Comparison of ENCODE assay signal across 9 cellular contexts in the genomic region with DNA sequence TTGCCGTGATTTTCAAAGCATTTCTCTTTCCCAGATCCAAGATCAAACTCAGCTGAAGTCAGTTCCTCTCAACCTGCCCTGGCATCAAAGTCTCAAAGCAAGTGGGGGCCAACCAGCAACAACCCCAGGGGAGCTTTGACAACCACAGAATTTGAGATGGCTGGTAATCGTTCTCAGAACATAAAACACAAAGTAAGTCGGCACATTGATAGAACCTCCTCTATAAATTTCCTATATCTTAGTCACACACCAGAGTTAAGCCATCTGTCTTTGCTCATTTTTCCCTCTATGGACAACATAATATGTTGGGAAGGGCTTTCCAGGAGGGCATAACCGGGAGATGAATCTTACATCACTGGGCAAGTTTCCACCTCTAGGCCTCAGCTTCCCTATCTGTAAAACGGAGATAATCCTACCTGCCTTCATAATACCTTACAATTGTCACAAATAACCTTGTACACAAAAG. TPM values are rescaled to one million over a fixed set of nuclear protein-coding genes. Genes with fewer than 3 reads are reported as not detected.
DNase-seq lines count a peak whose midpoint lies in the region; ATAC-seq, FAIRE-seq and TF ChIP-seq lines count a peak whose summit lies in the region.
"Had no signal": no experiment of that assay in that cellular context is flagged by ENCODE, and none has a peak within 500 bp of the region (broad histone marks: within the 10 kb centered on the region; RNA-seq: fewer than 3 reads in every experiment).

No MANE protein-coding gene starts in this region.

- intact Hi-C loops in CD14-positive monocyte (cut with micrococcal nuclease), result loop anchor here (5.0 to 10.0 kb wide), 5 partner anchors 81 to 167 kb away; a partner anchor contains a TSS
- intact Hi-C loops in activated T-helper 1 cell treated with anti-CD3 and anti-CD28 coated beads, Interleukin-12 subunit alpha, Interleukin-12 subunit beta, Interleukin-2, Interleukin-4 antibody, amounts not matched to agents 30 ng/mL and 10 ng/mL and 1 ng/mL, durations not matched to agents 14 hours and 24 hours and 36 hours (cut with micrococcal nuclease), result loop anchor here (5.0 to 10.0 kb wide), 3 partner anchors 136 to 1864 kb away; a partner anchor contains a TSS

- H3K9me3 ChIP-seq in H9 (ENCODE audit: control insufficient read depth, low read depth, low read length), result no peaks in the 10 kb centered on the region

- no peak overlapping the region for H2AK5ac ChIP-seq in H9 (ENCODE audit: insufficient read length, low read length)

- no peak for ATAC-seq in HG03342 (IDR thresholded peaks at IDR 0.05; ENCODE audit: unreplicated experiment)

- H2BK12ac ChIP-seq in H9 (ENCODE audit: insufficient read length, low read depth, low read length), result no peak overlapping the region

- no peak overlapping the region for H4K91ac ChIP-seq in H9 (ENCODE audit: insufficient read length, low read depth, low read length)

- peaks cover 15% of the 10 kb centered on the region; the same call in 1 of the 2 replicates for H3K79me2 ChIP-seq in H9 (ENCODE audit: insufficient read depth, low read length)

- H2AFZ ChIP-seq in H9 (ENCODE audit: low read length), result no peak overlapping the region

- H3K79me1 ChIP-seq in H9 (ENCODE audit: insufficient read depth, low read depth, low read length, poor library complexity, severe bottlenecking), result peaks cover 21% of the 10 kb centered on the region

- no peak for TF ChIP-seq CTCF in CD14-positive monocyte (IDR thresholded peaks at IDR 0.05)
- no peak for TF ChIP-seq CTCF in H9 (conservative IDR thresholded peaks at IDR 0.05)
- TF ChIP-seq CTCF in mesothelial cell of epicardium (IDR thresholded peaks at IDR 0.05; ENCODE audit: unreplicated experiment), result no peak

- H3K4me1 Mint-ChIP-seq in CD14-positive monocyte (peaks cover 56% of the 10 kb centered on the region), H9 (peaks cover 31 to 40% of the 10 kb centered on the region in 2 experiments), mesothelial cell of epicardium (peaks cover 62% of the 10 kb centered on the region)
- peaks cover 64% of the 10 kb centered on the region for H3K4me1 Mint-ChIP-seq in activated T-helper 1 cell treated with anti-CD3 and anti-CD28 coated beads, Interleukin-12 subunit alpha, Interleukin-12 subunit beta, Interleukin-2, Interleukin-4 antibody, amounts not matched to agents 30 ng/mL and 10 ng/mL and 1 ng/mL, durations not matched to agents 14 hours and 24 hours and 36 hours (ENCODE audit: low read depth)

- peak overlapping the region; percentile 25 to 94 (median 68) for H3K27ac Mint-ChIP-seq in CD14-positive monocyte
- peak overlapping the region in 2 of 3 experiments; percentile 64 to 89; a peak in 2 of 7 replicates for H3K27ac Mint-ChIP-seq in H9
- peak overlapping the region; percentile 95 for H3K27ac Mint-ChIP-seq in activated T-helper 1 cell treated with anti-CD3 and anti-CD28 coated beads, Interleukin-12 subunit alpha, Interleukin-12 subunit beta, Interleukin-2, Interleukin-4 antibody, amounts not matched to agents 30 ng/mL and 10 ng/mL and 1 ng/mL, durations not matched to agents 14 hours and 24 hours and 36 hours
- peak overlapping the region; percentile 99 for H3K27ac Mint-ChIP-seq in mesothelial cell of epicardium

- H2BK120ac ChIP-seq in H9 (ENCODE audit: low read depth, low read length, poor library complexity, severe bottlenecking), result no peak overlapping the region

- no peak for FAIRE-seq in HTR-8/SVneo (lab: Jason Lieb, UNC)

- no peak overlapping the region for H3K14ac ChIP-seq in H9 (ENCODE audit: insufficient read depth, low read length)

- H2BK15ac ChIP-seq in H9 (ENCODE audit: low read depth, low read length), result no peak overlapping the region

- H3K4me3 Mint-ChIP-seq in CD14-positive monocyte (no peak overlapping the region), H9 (peak overlapping the region; percentile 66 to 99), mesothelial cell of epicardium (peak overlapping the region; percentile 98)
- peak overlapping the region; percentile 97 for H3K4me3 Mint-ChIP-seq in activated T-helper 1 cell treated with anti-CD3 and anti-CD28 coated beads, Interleukin-12 subunit alpha, Interleukin-12 subunit beta, Interleukin-2, Interleukin-4 antibody, amounts not matched to agents 30 ng/mL and 10 ng/mL and 1 ng/mL, durations not matched to agents 14 hours and 24 hours and 36 hours

- H3K9me3 Mint-ChIP-seq in CD14-positive monocyte, result no peaks in the 10 kb centered on the region
- no peaks in the 10 kb centered on the region; a peak in 1 of 5 replicates for H3K9me3 Mint-ChIP-seq in H9
- no peaks in the 10 kb centered on the region for H3K9me3 Mint-ChIP-seq in activated T-helper 1 cell treated with anti-CD3 and anti-CD28 coated beads, Interleukin-12 subunit alpha, Interleukin-12 subunit beta, Interleukin-2, Interleukin-4 antibody, amounts not matched to agents 30 ng/mL and 10 ng/mL and 1 ng/mL, durations not matched to agents 14 hours and 24 hours and 36 hours
- no peaks in the 10 kb centered on the region for H3K9me3 Mint-ChIP-seq in mesothelial cell of epicardium

- H3K27me3 ChIP-seq in H9 (ENCODE audit: insufficient read depth, low read length), result no peaks in the 10 kb centered on the region

- H3K36me3 Mint-ChIP-seq in CD14-positive monocyte, result peaks cover 19 to 31% of the 10 kb centered on the region in 2 donors
- peaks cover 46 to 66% (median 54%) of the 10 kb centered on the region in 3 experiments for H3K36me3 Mint-ChIP-seq in H9 (ENCODE audit: insufficient read depth in 1 of 3, low read depth in 3 of 3)
- peaks cover 57% of the 10 kb centered on the region for H3K36me3 Mint-ChIP-seq in activated T-helper 1 cell treated with anti-CD3 and anti-CD28 coated beads, Interleukin-12 subunit alpha, Interleukin-12 subunit beta, Interleukin-2, Interleukin-4 antibody, amounts not matched to agents 30 ng/mL and 10 ng/mL and 1 ng/mL, durations not matched to agents 14 hours and 24 hours and 36 hours (ENCODE audit: low read depth)
- peaks cover 9% of the 10 kb centered on the region for H3K36me3 Mint-ChIP-seq in mesothelial cell of epicardium

- H3K9ac ChIP-seq in H9 (ENCODE audit: extremely low read depth, insufficient read length, low read length), result no peak overlapping the region

- H3K23me2 ChIP-seq in H9 (ENCODE audit: insufficient read length, low read depth, low read length, poor library complexity, severe bottlenecking), result peaks cover 6% of the 10 kb centered on the region

- no peak overlapping the region for H3T11ph ChIP-seq in H9 (ENCODE audit: low read length)

- no peak overlapping the region for H4K8ac ChIP-seq in H9 (replicated peaks; ENCODE audit: insufficient read length, low read depth, low read length)

- H3K27me3 Mint-ChIP-seq in CD14-positive monocyte (ENCODE audit: low read depth in 3 of 3) (peaks cover 0 to 2% (median 0%) of the 10 kb centered on the region in 3 donors), H9 (ENCODE audit: low read depth) (no peaks in the 10 kb centered on the region), mesothelial cell of epicardium (ENCODE audit: low read depth) (no peaks in the 10 kb centered on the region)
- H3K27me3 Mint-ChIP-seq in activated T-helper 1 cell treated with anti-CD3 and anti-CD28 coated beads, Interleukin-12 subunit alpha, Interleukin-12 subunit beta, Interleukin-2, Interleukin-4 antibody, amounts not matched to agents 30 ng/mL and 10 ng/mL and 1 ng/mL, durations not matched to agents 14 hours and 24 hours and 36 hours (ENCODE audit: insufficient read depth), result no peaks in the 10 kb centered on the region

- no peak overlapping the region for H3K18ac ChIP-seq in H9 (ENCODE audit: insufficient read length, low read depth, low read length)

- H3K4me1 ChIP-seq in H9 (ENCODE audit: insufficient read depth, low read length), result no peaks in the 10 kb centered on the region

- H3K4me2 ChIP-seq in H9 (ENCODE audit: insufficient read depth, insufficient read length, low read length), result no peak overlapping the region

- WGBS in H9 (ENCODE audit: extremely low coverage, insufficient read length, low lambda C conversion rate), result no CpG with 5 or more reads among the region's 5 CpGs

- H2BK20ac ChIP-seq in H9 (ENCODE audit: low read depth, low read length, poor library complexity, severe bottlenecking), result no peak overlapping the region

- H4K5ac ChIP-seq in H9 (ENCODE audit: insufficient read length, low read depth, low read length), result no peak overlapping the region

- H4K20me1 ChIP-seq in H9 (ENCODE audit: control insufficient read depth, insufficient read depth, insufficient read length), result no peaks in the 10 kb centered on the region

- no peak overlapping the region for H3K27ac ChIP-seq in H9 (ENCODE audit: insufficient read length, low read depth, low read length)

- DNase-seq in CD14-positive monocyte (ENCODE audit: low spot score), result no peak
- DNase-seq in H9, result no peak
- DNase-seq in activated T-helper 1 cell treated with anti-CD3 and anti-CD28 coated beads, Interleukin-12 subunit alpha, Interleukin-12 subunit beta, Interleukin-2, Interleukin-4 antibody, amounts not matched to agents 30 ng/mL and 10 ng/mL and 1 ng/mL, durations not matched to agents 14 hours and 24 hours and 36 hours (ENCODE audit: low spot score), result no peak
- DNase-seq in mesothelial cell of epicardium (ENCODE audit: low spot score in 2 of 2, unreplicated experiment in 2 of 2), result no peak
- DNase-seq in retina, result no peak
- no peak for DNase-seq in NCI-H748 treated with DMSO at 0.1 percent for 48 hours (lab: John Stamatoyannopoulos, UW)
- no peak for DNase-seq in HTR-8/SVneo (ENCODE audit: insufficient read length, low spot score)
- DNase-seq: GDM1 had no signal

- no peak overlapping the region for H3K4ac ChIP-seq in H9 (ENCODE audit: low read depth, low read length)

- no peak overlapping the region for H3K56ac ChIP-seq in H9 (ENCODE audit: insufficient read length, low read depth, low read length)

- H2BK5ac ChIP-seq in H9 (ENCODE audit: insufficient read length, low read length), result no peak overlapping the region

- H3K23ac ChIP-seq in H9 (ENCODE audit: insufficient read length, low read depth, low read length), result no peak overlapping the region

RNA-seq across cellular contexts. Expression of a gene that starts 1.2 kb away (rescaled TPM):
- polyA plus RNA-seq in CD14-positive monocyte, result 1 to 10 TPM; 2.3 to 2.4 TPM
- total RNA-seq in H9 (2021) (45.7 and 47.7 TPM in 2 replicates), mesothelial cell of epicardium (32.1 to 32.7 TPM (median 32.5 TPM) in 3 replicates)
- 55.4 and 55.5 TPM in 2 replicates for total RNA-seq in activated T-helper 1 cell treated with anti-CD3 and anti-CD28 coated beads, Interleukin-12 subunit alpha, Interleukin-12 subunit beta, Interleukin-2, Interleukin-4 antibody, amounts not matched to agents 30 ng/mL and 10 ng/mL and 1 ng/mL, durations not matched to agents 14 hours and 24 hours and 36 hours

RNA-seq across cellular contexts. Expression of a gene that starts 4.2 kb away (rescaled TPM):
- polyA plus RNA-seq in CD14-positive monocyte, result 100 to 1,000 TPM in 1 of 2 donors, 10 to 100 TPM in 1; 78.6 to 102 TPM
- 122 and 128 TPM in 2 replicates for total RNA-seq in H9 (2021)
- total RNA-seq in activated T-helper 1 cell treated with anti-CD3 and anti-CD28 coated beads, Interleukin-12 subunit alpha, Interleukin-12 subunit beta, Interleukin-2, Interleukin-4 antibody, amounts not matched to agents 30 ng/mL and 10 ng/mL and 1 ng/mL, durations not matched to agents 14 hours and 24 hours and 36 hours, result 158 and 160 TPM in 2 replicates
- 62.5 to 72.2 TPM (median 65.2 TPM) in 3 replicates for total RNA-seq in mesothelial cell of epicardium

Comparison
In these comparisons a context has a peak if more than half of its experiments do, and no peak if none do; other contexts are left out.
1. H3K4me3 Mint-ChIP-seq: peak in H9 (2 of 2), activated T-helper 1 cell treated with anti-CD3 and anti-CD28 coated beads, Interleukin-12 subunit alpha, Interleukin-12 subunit beta, Interleukin-2, Interleukin-4 antibody, amounts not matched to agents 30 ng/mL and 10 ng/mL and 1 ng/mL, durations not matched to agents 14 hours and 24 hours and 36 hours (single experiment) and mesothelial cell of epicardium (single experiment); none in CD14-positive monocyte (0 of 2).
2. Peak in every context shown above with its lines, with median percentiles within 50 percentile points of each other: H3K27ac Mint-ChIP-seq.